Comparison of ENCODE assay signal across 10 cellular contexts in the genomic region with DNA sequence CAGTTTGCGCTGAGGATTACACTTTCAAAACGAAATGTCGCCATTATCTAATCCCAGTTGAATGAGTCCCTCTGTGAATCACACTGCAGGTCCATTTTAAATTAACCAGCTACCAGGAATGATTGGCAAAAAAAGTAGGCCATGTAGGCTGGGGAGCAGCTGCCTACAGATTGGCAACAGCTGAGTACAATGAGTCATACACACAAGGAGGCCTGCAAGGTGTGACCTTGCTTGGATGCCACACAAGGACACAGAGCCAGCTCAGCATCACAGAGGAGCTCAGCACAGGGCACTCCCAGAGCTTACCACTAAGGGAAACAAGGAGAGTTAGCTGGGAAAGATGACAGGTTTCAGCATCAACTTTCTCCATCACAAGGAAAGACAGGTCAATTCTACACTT. TPM values are rescaled to one million over a fixed set of nuclear protein-coding genes. Genes with fewer than 3 reads are reported as not detected.
DNase-seq lines count a peak whose midpoint lies in the region; ATAC-seq and TF ChIP-seq lines count a peak whose summit lies in the region.
"Had no signal": no experiment of that assay in that cellular context is flagged by ENCODE, and none has a peak within 500 bp of the region (broad histone marks: within the 10 kb centered on the region; RNA-seq: fewer than 3 reads in every experiment).

No MANE protein-coding gene starts in this region.

- ATAC-seq in HCT116: peak; percentile 83

- in situ Hi-C loops in KBM-7 (cut with MboI; ENCODE audit: low pct_unique_long_range_greater_than_20kb, low sequenced_read_pairs): no loop called here

- H3K27me3 ChIP-seq in HCT116 (ENCODE audit: insufficient read depth, low read length): no peaks in the 10 kb centered on the region

- H3K9me2 ChIP-seq in HCT116 (ENCODE audit: insufficient read depth): no peaks in the 10 kb centered on the region

- no peaks in the 10 kb centered on the region for H3K36me3 ChIP-seq in HCT116 (ENCODE audit: control insufficient read depth in 1 of 2, insufficient read depth in 2 of 2, low read length in 2 of 2)

- POLR2A ChIA-PET in HCT116 (lab: Charles Lee): no interaction called here

- TF ChIP-seq RAD21 in HCT116 (IDR thresholded peaks at IDR 0.05; ENCODE audit: low read depth): no peak

- peak overlapping the region; percentile 23; the same call in 1 of the 2 replicates for H3K4me2 ChIP-seq in HCT116 (ENCODE audit: low read length)
- H3K4me2 ChIP-seq: smooth muscle cell had no signal

- TF ChIP-seq CTCF in HCT116 (IDR thresholded peaks at IDR 0.05 in 2 of 3, conservative IDR thresholded peaks at IDR 0.05 in 1 of 3; ENCODE audit: borderline replicate concordance in 1 of 3, insufficient read depth in 1 of 3, low read depth in 2 of 3, low read length in 2 of 3): no peak

- H3K9me3 ChIP-seq in HCT116 (ENCODE audit: control insufficient read depth in 1 of 2, insufficient read depth in 1 of 2, low read depth in 1 of 2, low read length in 2 of 2): no peaks in the 10 kb centered on the region

- no peaks in the 10 kb centered on the region for H4K20me1 ChIP-seq in HCT116 (ENCODE audit: insufficient read depth)

- RAD21 ChIA-PET in HCT116 (lab: Charles Lee; ENCODE audit: low non-redundant PET in 1 of 2, low total read pairs in 2 of 2, uncharacterized antibody in 2 of 2, unreplicated experiment in 2 of 2): no interaction called here

- no peak overlapping the region for H3K9ac ChIP-seq in HCT116 (ENCODE audit: low read length)

- DNase-seq in DMS 273 (lab: John Stamatoyannopoulos, UW; ENCODE audit: unreplicated experiment) (peak; percentile 58), HCT116 (ENCODE audit: low read depth, low spot score) (peak; percentile 28), astrocyte of the hippocampus (ENCODE audit: low read depth, low spot score) (peak; percentile 2), myocyte (ENCODE audit: low read depth) (peak; percentile 72), KBM-7 (no peak), amniotic stem cell (lab: John Stamatoyannopoulos, UW) (no peak), NCI-H2029 (lab: John Stamatoyannopoulos, UW) (no peak)
- DNase-seq: NCI-H1417 treated with DMSO at 0.1 percent for 48 hours had no signal

- H3K4me1 ChIP-seq in HCT116 (ENCODE audit: control insufficient read depth in 1 of 2, insufficient read depth in 2 of 2, low read length in 2 of 2): peaks cover 0 to 37% of the 10 kb centered on the region in 2 experiments; a peak in 2 of 4 replicates

- no peak overlapping the region for H3K27ac ChIP-seq in HCT116 (ENCODE audit: low read depth, low read length)

- H3K4me3 ChIP-seq in HCT116 (replicated peaks in 1 of 2; ENCODE audit: low read depth in 1 of 2, low read length in 2 of 2): no peak overlapping the region
- H3K4me3 ChIP-seq: smooth muscle cell had no signal

- CTCF ChIA-PET in HCT116 (lab: Charles Lee): no interaction called here

- peak overlapping the region; percentile 30 for H2AFZ ChIP-seq in HCT116 (ENCODE audit: low read depth, low read length, poor library complexity, severe bottlenecking)

- H3K79me2 ChIP-seq in HCT116 (ENCODE audit: insufficient read depth, low read length): no peaks in the 10 kb centered on the region

- BruUV-seq in HCT116 (replicated peaks; lab: Mats Ljungman, UMichigan): no TSS peak

- intact Hi-C loops in HCT116 (cut with micrococcal nuclease): no loop called here

- TF ChIP-seq POLR2A in HCT116 (IDR thresholded peaks at IDR 0.05; ENCODE audit: borderline replicate concordance, extremely low read depth, insufficient read depth, insufficient read length): no peak

TF ChIP-seq in HCT116, 20 proteins besides CTCF, POLR2A, EP300 and RAD21:
- TF ChIP-seq CBX3 (IDR thresholded peaks at IDR 0.05; ENCODE audit: low read depth): no peak
- TF ChIP-seq JUND (IDR thresholded peaks at IDR 0.05): peak; percentile 31; the same call in 1 of the 2 replicates

RNA-seq across cellular contexts. Expression of a gene that starts 12.9 kb away (rescaled TPM):
- total RNA-seq in HCT116 (2021; ENCODE audit: unreplicated experiment) (not detected), myocyte (0.43 TPM in 1 of 2 replicates, not detected in the other)
- 0.08 TPM in 1 of 2 replicates, not detected in the other for polyA plus RNA-seq in HCT116 (2012)
- polyA plus RNA-seq in myocyte (2012): not detected
- total RNA-seq: endothelial cell of umbilical vein, smooth muscle cell had no signal
- polyA plus RNA-seq: endothelial cell of umbilical vein, smooth muscle cell had no signal

Comparison
In these comparisons a context has a peak if more than half of its experiments do, and no peak if none do; other contexts are left out.
1. DNase-seq: peak in DMS 273 (single experiment), HCT116 (single experiment), astrocyte of the hippocampus (single experiment) and myocyte (single experiment); none in KBM-7 (single experiment), amniotic stem cell (single experiment) and NCI-H2029 (single experiment).